In genomic region chr6:45209762-45210161, GRCh38 we compare ENCODE assay signal across 24 cellular contexts.
A peak's percentile ranks its signal among the peaks of the same experiment; 100 is the strongest.
DNase-seq lines count a peak whose midpoint lies in the region; ATAC-seq and TF ChIP-seq lines count a peak whose summit lies in the region.
"Had no signal": no experiment of that assay in that cellular context is flagged by ENCODE, and none has a peak within 500 bp of the region (broad histone marks: within the 10 kb centered on the region; RNA-seq: fewer than 3 reads in every experiment).

No MANE protein-coding gene starts in this region.

- peaks cover 7% of the 10 kb centered on the region for H3K36me3 ChIP-seq in endodermal cell (ENCODE audit: control insufficient read depth, insufficient read depth, low read length)
- H3K36me3 ChIP-seq in upper lobe of left lung = no peaks in the 10 kb centered on the region
- H3K36me3 ChIP-seq: BLaER1, pancreas had no signal

- TF ChIP-seq CTCF in endodermal cell (conservative IDR thresholded peaks at IDR 0.05) (no peak), upper lobe of left lung (IDR thresholded peaks at IDR 0.05) (no peak)

- peak overlapping the region; percentile 63 for H3K4me3 ChIP-seq in endodermal cell (ENCODE audit: low read length)
- H3K4me3 ChIP-seq in upper lobe of left lung = no peak overlapping the region
- H3K4me3 ChIP-seq: BLaER1, pancreas had no signal

- no peak for TF ChIP-seq EP300 in upper lobe of left lung (IDR thresholded peaks at IDR 0.05)

- WGBS in endodermal cell (ENCODE audit: insufficient coverage in 1 of 2, insufficient read length in 1 of 2), 2 experiments = 87% methylated on average over 2 of the region's 2 CpGs; no CpG with 5 or more reads in 1 of the 2 experiments
- WGBS in upper lobe of left lung, 2 donors = 96% methylated on average over 2 of the region's 2 CpGs

- H3K4me3 Mint-ChIP-seq in endodermal cell = no peak overlapping the region
- H3K4me3 Mint-ChIP-seq: central memory CD8-positive, alpha-beta T cell; nephron; stimulated activated memory B cell treated with anti-CD40 and anti-IgM and Interleukin-4, amounts not matched to agents 10 μg/mL and 1 μg/mL and 100 μg/mL, for 72 hours; type B pancreatic cell had no signal

- ATAC-seq in activated CD4-positive, CD25-positive, alpha-beta regulatory T cell treated with anti-CD3 and anti-CD28 coated beads, Interleukin-2, amount 50 U/mL, for 24 hours = peak; percentile 76 to 83
- ATAC-seq in stimulated activated naive CD8-positive, alpha-beta T cell treated with anti-CD3 and anti-CD28 coated beads, Interleukin-15, Interleukin-2, amounts not matched to agents 100 U/mL and 50 U/mL, for 24 hours = peak; percentile 50
- no peak for ATAC-seq in upper lobe of left lung (ENCODE audit: low FRiP score in 2 of 2)
- ATAC-seq: esophagus mucosa; HCT116; left colon; pancreas; sciatic nerve; SK-N-SH treated with all-trans-retinoic acid at 6 μM for 48 hours; stimulated activated memory B cell treated with anti-CD40 and anti-IgM and Interleukin-4, amounts not matched to agents 10 μg/mL and 1 μg/mL and 100 μg/mL, for 72 hours had no signal

- no peak for DNase-seq in activated CD4-positive, CD25-positive, alpha-beta regulatory T cell treated with anti-CD3 and anti-CD28 coated beads, Interleukin-2, amount 50 U/mL, for 72 hours
- DNase-seq in LHCN-M2 (ENCODE audit: low read depth) (peak; percentile 84), endodermal cell (no peak), substantia nigra (lab: John Stamatoyannopoulos, UW) (no peak), upper lobe of left lung (no peak), germinal center (ENCODE audit: low spot score) (no peak)
- no peak for DNase-seq in stimulated activated naive CD8-positive, alpha-beta T cell treated with anti-CD3 and anti-CD28 coated beads, Interleukin-15, Interleukin-2, amounts not matched to agents 100 U/mL and 50 U/mL, for 24 hours
- DNase-seq: amygdala, GDM1, left colon, NCI-H1417 treated with DMSO at 0.1 percent for 48 hours, NCI-H524, pancreas, T-helper 9 cell had no signal

- no peaks in the 10 kb centered on the region for H3K27me3 Mint-ChIP-seq in endodermal cell (ENCODE audit: insufficient read depth)
- H3K27me3 Mint-ChIP-seq: central memory CD8-positive, alpha-beta T cell; stimulated activated memory B cell treated with anti-CD40 and anti-IgM and Interleukin-4, amounts not matched to agents 10 μg/mL and 1 μg/mL and 100 μg/mL, for 72 hours; type B pancreatic cell had no signal

- H3K27ac Mint-ChIP-seq in endodermal cell = no peak overlapping the region
- H3K27ac Mint-ChIP-seq: nephron; stimulated activated memory B cell treated with anti-CD40 and anti-IgM and Interleukin-4, amounts not matched to agents 10 μg/mL and 1 μg/mL and 100 μg/mL, for 72 hours; type B pancreatic cell had no signal

- no peak for TF ChIP-seq POLR2A in upper lobe of left lung (IDR thresholded peaks at IDR 0.05)

- no peaks in the 10 kb centered on the region for H3K4me1 ChIP-seq in endodermal cell (ENCODE audit: control insufficient read depth, insufficient read depth, low read length)
- no peaks in the 10 kb centered on the region for H3K4me1 ChIP-seq in upper lobe of left lung
- H3K4me1 ChIP-seq: BLaER1, pancreas had no signal

- H3K9ac ChIP-seq in endodermal cell (ENCODE audit: extremely low read depth, low read length, poor library complexity, severe bottlenecking) = no peak overlapping the region
- H3K9ac ChIP-seq: BLaER1 had no signal

- H3K27ac ChIP-seq in endodermal cell (ENCODE audit: low read depth, low read length) (no peak overlapping the region), substantia nigra (ENCODE audit: low read depth, low read length, poor library complexity, severe bottlenecking) (no peak overlapping the region), upper lobe of left lung (no peak overlapping the region)
- H3K27ac ChIP-seq: BLaER1, pancreas had no signal

- H3K4me1 Mint-ChIP-seq in endodermal cell = peaks cover 18% of the 10 kb centered on the region
- H3K4me1 Mint-ChIP-seq: central memory CD8-positive, alpha-beta T cell; nephron had no signal

- H3K9me3 ChIP-seq in endodermal cell (ENCODE audit: control insufficient read depth, low read length) (peaks cover 41% of the 10 kb centered on the region), upper lobe of left lung (peaks cover 0 to 10% (median 0%) of the 10 kb centered on the region in 4 donors)
- H3K9me3 ChIP-seq: pancreas had no signal

- no peaks in the 10 kb centered on the region for H3K27me3 ChIP-seq in endodermal cell (ENCODE audit: control insufficient read depth, insufficient read depth, low read length, poor library complexity, severe bottlenecking)
- no peaks in the 10 kb centered on the region for H3K27me3 ChIP-seq in upper lobe of left lung
- H3K27me3 ChIP-seq: BLaER1, pancreas had no signal

- H3K9me3 Mint-ChIP-seq in endodermal cell = peaks cover 22% of the 10 kb centered on the region

- peaks cover 14% of the 10 kb centered on the region for H3K36me3 Mint-ChIP-seq in endodermal cell (ENCODE audit: low read depth)

Comparison
In these comparisons a context has a peak if more than half of its experiments do, and no peak if none do; other contexts are left out.
1. ATAC-seq: peak in activated CD4-positive, CD25-positive, alpha-beta regulatory T cell treated with anti-CD3 and anti-CD28 coated beads, Interleukin-2, amount 50 U/mL, for 24 hours (2 of 2) and stimulated activated naive CD8-positive, alpha-beta T cell treated with anti-CD3 and anti-CD28 coated beads, Interleukin-15, Interleukin-2, amounts not matched to agents 100 U/mL and 50 U/mL, for 24 hours (single experiment); none in upper lobe of left lung (0 of 2).